1 cellular context compared by ENCODE assay signal in genomic region chr5:180381428-180381827, GRCh38.
TF ChIP-seq lines count a peak whose summit lies in the region.

No MANE protein-coding gene starts in this region.

TF ChIP-seq in H1, 55 proteins besides CTCF, POLR2A, EP300 and RAD21:
- TF ChIP-seq SRF (IDR thresholded peaks at IDR 0.05; ENCODE audit: low read depth, low read length) (no peak), TEAD4 (IDR thresholded peaks at IDR 0.05; ENCODE audit: low read depth, low read length) (no peak), RBBP5 (IDR thresholded peaks at IDR 0.05; ENCODE audit: borderline replicate concordance, low read depth, low read length) (no peak), USF2 (IDR thresholded peaks at IDR 0.05; ENCODE audit: low read length) (no peak), ASH2L (IDR thresholded peaks at IDR 0.05; ENCODE audit: low read length) (no peak), TAF7 (optimal IDR thresholded peaks at IDR 0.05; ENCODE audit: borderline replicate concordance, low read depth, low read length) (no peak), SIN3A (conservative IDR thresholded peaks at IDR 0.05 in 1 of 2, IDR thresholded peaks at IDR 0.05 in 1 of 2; ENCODE audit: low read depth in 1 of 2, low read length in 2 of 2) (no peak), FOSL1 (IDR thresholded peaks at IDR 0.05; ENCODE audit: insufficient read depth, low read depth, low read length) (no peak), KDM4A (IDR thresholded peaks at IDR 0.05; ENCODE audit: low read depth, low read length, severe bottlenecking) (no peak), CEBPB (IDR thresholded peaks at IDR 0.05; ENCODE audit: low read depth, low read length) (no peak), CBX5 (IDR thresholded peaks at IDR 0.05; ENCODE audit: low read depth, low read length) (no peak), ATF2 (IDR thresholded peaks at IDR 0.05; ENCODE audit: low read length) (no peak), HDAC6 (IDR thresholded peaks at IDR 0.05; ENCODE audit: low read depth, low read length) (no peak), E2F6 (IDR thresholded peaks at IDR 0.05) (no peak), RFX5 (IDR thresholded peaks at IDR 0.05; ENCODE audit: borderline replicate concordance, low read depth, low read length) (no peak), GABPA (IDR thresholded peaks at IDR 0.05; ENCODE audit: borderline replicate concordance, insufficient read depth, low read length) (no peak), NANOG (IDR thresholded peaks at IDR 0.05; ENCODE audit: insufficient read depth, low read depth, low read length, poor library complexity, severe bottlenecking) (no peak), SIRT6 (IDR thresholded peaks at IDR 0.05; ENCODE audit: low read length) (no peak), TCF12 (IDR thresholded peaks at IDR 0.05; ENCODE audit: low read depth, low read length) (no peak)
- TF ChIP-seq, protein P1, sequence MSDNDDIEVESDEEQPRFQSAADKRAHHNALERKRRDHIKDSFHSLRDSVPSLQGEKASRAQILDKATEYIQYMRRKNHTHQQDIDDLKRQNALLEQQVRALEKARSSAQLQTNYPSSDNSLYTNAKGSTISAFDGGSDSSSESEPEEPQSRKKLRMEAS (IDR thresholded peaks at IDR 0.05), result no peak
